Comparison of ENCODE assay signal across 24 cellular contexts in genomic region chr14:55620277-55620676, GRCh38.
"Had no signal": no experiment of that assay in that cellular context is flagged by ENCODE, and none has a peak within 500 bp of the region (broad histone marks: within the 10 kb centered on the region; RNA-seq: fewer than 3 reads in every experiment).

No MANE protein-coding gene starts in this region.

- H3K4me3 ChIP-seq: neural progenitor cell, ovary, psoas muscle, right lobe of liver, sigmoid colon, stomach, thoracic aorta, thyroid gland, tibial nerve, upper lobe of left lung, vagina had no signal

- H3K9ac ChIP-seq: neural progenitor cell, parathyroid adenoma had no signal

- H3K27ac ChIP-seq: neural progenitor cell, ovary, parathyroid adenoma, psoas muscle, right lobe of liver, sigmoid colon, stomach, thoracic aorta, thyroid gland, tibial nerve, upper lobe of left lung, vagina had no signal

- H3K36me3 ChIP-seq: ovary had no signal

- H2AFZ ChIP-seq: neural progenitor cell, parathyroid adenoma had no signal

- H3K4me1 ChIP-seq: parathyroid adenoma, right lobe of liver, sigmoid colon, stomach, thyroid gland, upper lobe of left lung, vagina had no signal

- ATAC-seq: psoas muscle; right cardiac atrium; right lobe of liver; stimulated activated effector memory CD8-positive, alpha-beta T cell treated with anti-CD3 and anti-CD28 coated beads, Interleukin-12 subunit alpha, Interleukin-12 subunit beta, amount 100 ng/mL, for 72 hours; stimulated activated naive B cell treated with anti-CD40 and anti-IgM and Interleukin-4, amounts not matched to agents 10 μg/mL and 1 μg/mL and 100 μg/mL, for 72 hours had no signal

- DNase-seq: occipital lobe; ovary; posterior cingulate gyrus; psoas muscle; right lobe of liver; sigmoid colon; small intestine; stimulated activated CD4-positive, alpha-beta T cell treated with anti-CD3 and anti-CD28 coated beads, Interleukin-15, amount 100 ng/mL, for 24 hours; stimulated activated CD4-positive, alpha-beta T cell treated with anti-CD3 and anti-CD28 coated beads, Interleukin-2, amount 100 ng/mL, for 24 hours; stimulated activated CD4-positive, alpha-beta T cell treated with anti-CD3 and anti-CD28 coated beads, Interleukin-2, amount 100 ng/mL, for 48 hours; stimulated activated CD4-positive, alpha-beta T cell treated with anti-CD3 and anti-CD28 coated beads, Interleukin-4, amount 100 ng/mL, for 24 hours; stimulated activated naive B cell treated with anti-CD40 and anti-IgM and Interleukin-4, amounts not matched to agents 10 μg/mL and 1 μg/mL and 100 μg/mL, for 72 hours; stimulated activated naive CD4-positive, alpha-beta T cell treated with Interleukin-2 at 50 U/mL for 16 hours; stomach; thyroid gland; trophoblast cell; upper lobe of left lung had no signal

- H3K4me2 ChIP-seq: neural progenitor cell had no signal

- H3K9me3 ChIP-seq: psoas muscle, right lobe of liver, thoracic aorta, thyroid gland, tibial nerve, vagina had no signal

- FAIRE-seq: small intestine had no signal

- H3K27me3 ChIP-seq: neural progenitor cell, ovary, right lobe of liver, sigmoid colon, stomach, thyroid gland, tibial nerve, upper lobe of left lung, vagina had no signal
